25 cellular contexts compared by ENCODE assay signal in the genomic region with DNA sequence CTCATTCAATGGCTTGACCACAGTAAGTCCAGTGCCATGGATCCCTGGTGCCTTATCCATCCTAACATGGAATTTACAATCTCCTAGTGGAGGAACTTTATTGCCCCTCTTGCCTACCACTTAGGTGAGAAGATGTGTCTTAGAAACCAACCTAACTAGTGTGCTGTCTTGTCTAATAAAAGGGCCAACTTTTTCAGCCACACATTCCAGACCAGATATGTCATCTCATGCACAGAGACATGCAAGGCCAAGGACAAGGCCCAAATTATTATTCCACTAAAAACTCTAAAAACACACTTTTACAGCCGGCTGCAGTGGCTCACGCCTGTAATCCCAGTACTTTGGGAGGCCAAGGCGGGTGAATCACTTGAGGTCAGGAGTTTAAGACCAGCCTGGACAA. TPM values are rescaled to one million over a fixed set of nuclear protein-coding genes. Genes with fewer than 3 reads are reported as not detected.
DNase-seq lines count a peak whose midpoint lies in the region; ATAC-seq and TF ChIP-seq lines count a peak whose summit lies in the region.
"Had no signal": no experiment of that assay in that cellular context is flagged by ENCODE, and none has a peak within 500 bp of the region (broad histone marks: within the 10 kb centered on the region; RNA-seq: fewer than 3 reads in every experiment).

No MANE protein-coding gene starts in this region.

- H3K36me3 ChIP-seq in H7 (replicated peaks; ENCODE audit: control insufficient read depth, insufficient read depth, low read length) (no peaks in the 10 kb centered on the region; the same call in 1 of the 2 replicates), OCI-LY7 (ENCODE audit: insufficient read depth, low read length) (no peaks in the 10 kb centered on the region), upper lobe of right lung (no peaks in the 10 kb centered on the region)
- H3K36me3 ChIP-seq: SJSA1, upper lobe of left lung had no signal

- H3K4me3 ChIP-seq in choroid plexus epithelial cell (ENCODE audit: low read depth, low read length), result no peak overlapping the region
- no peak overlapping the region for H3K4me3 ChIP-seq in H7 (ENCODE audit: insufficient read depth, low read depth, low read length)
- H3K4me3 ChIP-seq in OCI-LY7 (ENCODE audit: low read depth, low read length, poor library complexity, severe bottlenecking), result no peak overlapping the region
- no peak overlapping the region for H3K4me3 ChIP-seq in upper lobe of right lung
- H3K4me3 ChIP-seq: A549, K562, lung, PC-9, SJSA1, upper lobe of left lung had no signal

- intact Hi-C loops in OCI-LY7 (cut with micrococcal nuclease; ENCODE audit: unreplicated experiment) (no loop called here), upper lobe of right lung (cut with DNase I) (no loop called here)

- H3K27me3 ChIP-seq in H7 (ENCODE audit: control insufficient read depth, insufficient read depth, low read length), result no peaks in the 10 kb centered on the region
- H3K27me3 ChIP-seq in upper lobe of right lung, result no peaks in the 10 kb centered on the region
- H3K27me3 ChIP-seq: SJSA1, upper lobe of left lung had no signal

- CTCF ChIA-PET in OCI-LY7 (lab: Charles Lee; ENCODE audit: unreplicated experiment), result no interaction called here

- no peaks in the 10 kb centered on the region for H3K9me2 ChIP-seq in OCI-LY7 (ENCODE audit: insufficient read depth, low read length)

- POLR2A ChIA-PET in OCI-LY7 (lab: Charles Lee), result no interaction called here

- BruUV-seq in OCI-LY7 (replicated peaks; lab: Mats Ljungman, UMichigan), result no TSS peak

- H2AFZ ChIP-seq in OCI-LY7 (ENCODE audit: low read length), result no peak overlapping the region
- H2AFZ ChIP-seq: PC-9 had no signal

- no peaks in the 10 kb centered on the region for H4K20me1 ChIP-seq in OCI-LY7 (ENCODE audit: insufficient read depth, low read length)

- DNase-seq in AG08396 (ENCODE audit: low spot score) (peak; percentile 36), LHCN-M2 (ENCODE audit: low read depth) (peak; percentile 35), choroid plexus epithelial cell (ENCODE audit: low read depth) (peak; percentile 24), kidney tubule cell (ENCODE audit: low spot score) (peak; percentile 28), H7 (no peak), OCI-LY7 (ENCODE audit: low spot score) (no peak), upper lobe of right lung (no peak), ACHN (no peak)
- DNase-seq: activated CD4-positive, alpha-beta T cell treated with anti-CD3 and anti-CD28 coated beads, Interleukin-2, amount 50 U/mL, for 48 hours; activated naive CD4-positive, alpha-beta T cell treated with Interleukin-2 at 50 U/mL for 16 hours; DMS 273 treated with DMSO at 0.1 percent for 48 hours; endodermal cell; GOT3; hippocampal formation; MV-4-11; NCI-H1694; NCI-H774; PC-9; stimulated activated CD8-positive, alpha-beta memory T cell treated with anti-CD3 and anti-CD28 coated beads, Interleukin-4, amount 100 ng/mL, for 48 hours; upper lobe of left lung had no signal

- TF ChIP-seq CTCF in choroid plexus epithelial cell (conservative IDR thresholded peaks at IDR 0.05; ENCODE audit: low read depth, low read length) (no peak), OCI-LY7 (conservative IDR thresholded peaks at IDR 0.05; ENCODE audit: low read length) (no peak), upper lobe of right lung (IDR thresholded peaks at IDR 0.05) (no peak)

- no peak overlapping the region for H3K27ac ChIP-seq in OCI-LY7 (ENCODE audit: low read depth, low read length, poor library complexity, severe bottlenecking)
- no peak overlapping the region for H3K27ac ChIP-seq in upper lobe of right lung
- H3K27ac ChIP-seq: A549, PC-9, SJSA1, upper lobe of left lung had no signal

- H3K4me2 ChIP-seq in OCI-LY7 (ENCODE audit: low read length), result no peak overlapping the region
- H3K4me2 ChIP-seq: A549, PC-9 had no signal

- H3K9me3 ChIP-seq in OCI-LY7 (ENCODE audit: low read length) (no peaks in the 10 kb centered on the region), upper lobe of right lung (no peaks in the 10 kb centered on the region)
- H3K9me3 ChIP-seq: A549, SJSA1, upper lobe of left lung had no signal

- no peaks in the 10 kb centered on the region for H3K79me2 ChIP-seq in OCI-LY7 (ENCODE audit: insufficient read depth, low read depth, low read length)

- H3K4me1 ChIP-seq in OCI-LY7 (ENCODE audit: insufficient read depth, low read length, poor library complexity, severe bottlenecking) (peaks cover 19% of the 10 kb centered on the region), upper lobe of right lung (no peaks in the 10 kb centered on the region)
- H3K4me1 ChIP-seq: A549, SJSA1, upper lobe of left lung had no signal

- in situ Hi-C loops in ACHN (cut with HindIII; ENCODE audit: low pct_ligation_motif_present, low pct_unique_long_range_greater_than_20kb, low sequenced_read_pairs), result no loop called here

- ATAC-seq in upper lobe of right lung, result no peak
- ATAC-seq: A549, K562, WTC11 had no signal

RNA-seq across cellular contexts. Expression of a gene that starts 10.6 kb away (rescaled TPM):
- 226 and 239 TPM in 2 replicates for total RNA-seq in LHCN-M2 (2014; rRNA removed)
- polyA plus RNA-seq in LHCN-M2 (2012), result 131 TPM
- total RNA-seq in H7 (2014; rRNA removed; shearing (Covaris generic)), result 474 and 507 TPM in 2 replicates
- total RNA-seq in OCI-LY7 (2014; rRNA removed; shearing (Covaris generic)), result 82.9 and 88.0 TPM in 2 replicates
- total RNA-seq in OCI-LY7 (2022), result 46.0 and 47.3 TPM in 2 replicates
- total RNA-seq in upper lobe of right lung, result 37.7 TPM

Comparison
In these comparisons a context has a peak if more than half of its experiments do, and no peak if none do; other contexts are left out.
1. DNase-seq: peak in AG08396 (single experiment), LHCN-M2 (single experiment), choroid plexus epithelial cell (single experiment) and kidney tubule cell (single experiment); none in H7 (single experiment), OCI-LY7 (single experiment), upper lobe of right lung (single experiment) and ACHN (single experiment).